In the genomic region with DNA sequence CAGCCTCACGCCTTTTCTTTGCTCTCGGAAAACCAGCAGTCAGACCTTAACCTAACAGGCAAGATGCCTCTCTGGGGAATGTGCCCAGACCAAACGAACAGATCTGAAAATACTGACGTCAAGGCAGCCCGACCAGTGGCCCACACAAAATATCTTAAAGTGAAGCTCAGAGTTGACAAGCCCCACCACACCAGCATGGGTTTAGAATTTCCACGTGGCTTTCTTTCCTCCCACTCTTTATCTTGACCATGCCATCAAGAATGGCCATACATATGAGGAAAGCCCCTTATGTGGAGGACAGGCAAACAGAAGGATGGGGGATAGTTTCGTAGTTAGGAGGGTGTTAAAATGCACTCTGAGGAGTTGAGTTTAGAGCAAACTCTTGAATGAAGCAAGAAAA, we compare ENCODE assay signal across 32 cellular contexts.
"Had no signal": no experiment of that assay in that cellular context is flagged by ENCODE, and none has a peak within 500 bp of the region (broad histone marks: within the 10 kb centered on the region; RNA-seq: fewer than 3 reads in every experiment).

No MANE protein-coding gene starts in this region.

- H3K27ac Mint-ChIP-seq: activated B cell treated with CpG ODN at 0.5 μM for 24 hours; activated CD4-positive, alpha-beta memory T cell treated with anti-CD3 and anti-CD28 coated beads for 36 hours; activated CD8-positive, alpha-beta memory T cell treated with anti-CD3 and anti-CD28 coated beads, Interleukin-2, amount 10 ng/mL, durations not matched to agents 7 days and 5 days; activated CD8-positive, alpha-beta T cell treated with anti-CD3 and anti-CD28 coated beads, Interleukin-2, amount 10 ng/mL, durations not matched to agents 7 days and 5 days; activated naive CD4-positive, alpha-beta T cell treated with anti-CD3 and anti-CD28 coated beads, Interleukin-2, amount 10 ng/mL, durations not matched to agents 7 days and 5 days; activated naive CD4-positive, alpha-beta T cell treated with anti-CD3 and anti-CD28 coated beads, Interleukin-2, amount 50 U/mL, for 72 hours; activated T-helper 1 cell treated with anti-CD3 and anti-CD28 coated beads, Interleukin-12 subunit alpha, Interleukin-12 subunit beta, Interleukin-2, Interleukin-4 antibody, amounts not matched to agents 30 ng/mL and 10 ng/mL and 1 ng/mL, durations not matched to agents 14 hours and 24 hours and 36 hours; activated T-helper 2 cell treated with anti-CD3 and anti-CD28 coated beads, Interferon-gamma antibody, Interleukin-2, Interleukin-4, amounts not matched to agents 10 μg/mL and 5 μg/mL and 100 μg/mL, durations not matched to agents 14 hours and 24 hours and 36 hours; dendritic cell treated with granulocyte-macrophage colony-stimulating factor and Interleukin-4, amounts not matched to agents 40 ng/mL and 50 ng/mL, for 4 days; endodermal cell; T-helper 17 cell; T-helper 2 cell treated with Interferon-gamma antibody and Interleukin-4, amounts not matched to agents 5 μg/mL and 100 μg/mL, for 36 hours had no signal

- FAIRE-seq: bronchial epithelial cell, frontal cortex had no signal

- H3K27me3 ChIP-seq: ascending aorta, brain microvascular endothelial cell had no signal

- H3K4me3 ChIP-seq: ascending aorta, coronary artery, dorsolateral prefrontal cortex had no signal

- H3K4me1 ChIP-seq: ascending aorta had no signal

- DNase-seq: activated B cell treated with CpG ODN at 0.5 μM for 24 hours; activated CD4-positive, alpha-beta memory T cell treated with anti-CD3 and anti-CD28 coated beads for 36 hours; activated CD4-positive, alpha-beta T cell treated with anti-CD3 and anti-CD28 coated beads for 48 hours; activated CD4-positive, alpha-beta T cell treated with anti-CD3 and anti-CD28 coated beads, Interleukin-2, amount 50 U/mL, for 1 hour; activated CD8-positive, alpha-beta memory T cell treated with anti-CD3 and anti-CD28 coated beads, Interleukin-2, amount 10 ng/mL, durations not matched to agents 7 days and 5 days; activated CD8-positive, alpha-beta memory T cell treated with anti-CD3 and anti-CD28 coated beads, Interleukin-2, amount 50 U/mL, for 4 hours; activated CD8-positive, alpha-beta T cell treated with anti-CD3 and anti-CD28 coated beads, Interleukin-2, amount 10 ng/mL, durations not matched to agents 7 days and 5 days; activated effector memory CD4-positive, alpha-beta T cell treated with anti-CD3 and anti-CD28 coated beads, Interleukin-2, amount 50 U/mL, for 16 hours; activated naive CD4-positive, alpha-beta T cell treated with anti-CD3 and anti-CD28 coated beads, Interleukin-2, amount 10 ng/mL, durations not matched to agents 7 days and 5 days; activated T-cell treated with anti-CD3 and anti-CD28 coated beads, Interleukin-2, amount 50 U/mL, for 1 hour; activated T-cell treated with anti-CD3 and anti-CD28 coated beads, Interleukin-2, amount 50 U/mL, for 48 hours; dorsolateral prefrontal cortex; effector memory CD4-positive, alpha-beta T cell; endodermal cell; head of caudate nucleus; T-helper 1 cell; T-helper 17 cell; T1000; WERI-Rb-1 had no signal

- H3K9me3 ChIP-seq: ascending aorta had no signal

- H3K36me3 ChIP-seq: ascending aorta, brain microvascular endothelial cell, WERI-Rb-1 had no signal

- H3K27ac ChIP-seq: ascending aorta, brain microvascular endothelial cell, coronary artery, dorsolateral prefrontal cortex, WERI-Rb-1 had no signal

- H3K4me1 Mint-ChIP-seq: activated B cell treated with CpG ODN at 0.5 μM for 24 hours; activated CD8-positive, alpha-beta memory T cell treated with anti-CD3 and anti-CD28 coated beads, Interleukin-2, amount 10 ng/mL, durations not matched to agents 7 days and 5 days; activated naive CD4-positive, alpha-beta T cell treated with anti-CD3 and anti-CD28 coated beads, Interleukin-2, amount 10 ng/mL, durations not matched to agents 7 days and 5 days; central memory CD8-positive, alpha-beta T cell; T-helper 17 cell had no signal

- H3K36me3 Mint-ChIP-seq: activated CD4-positive, alpha-beta memory T cell treated with anti-CD3 and anti-CD28 coated beads for 36 hours; activated CD8-positive, alpha-beta memory T cell treated with anti-CD3 and anti-CD28 coated beads, Interleukin-2, amount 10 ng/mL, durations not matched to agents 7 days and 5 days; activated naive CD4-positive, alpha-beta T cell treated with anti-CD3 and anti-CD28 coated beads, Interleukin-2, amount 10 ng/mL, durations not matched to agents 7 days and 5 days; activated naive CD4-positive, alpha-beta T cell treated with anti-CD3 and anti-CD28 coated beads, Interleukin-2, amount 50 U/mL, for 72 hours had no signal

- ATAC-seq: activated CD4-positive, CD25-positive, alpha-beta regulatory T cell treated with anti-CD3 and anti-CD28 coated beads, Interleukin-2, amount 50 U/mL, for 24 hours; activated CD8-positive, alpha-beta memory T cell treated with anti-CD3 and anti-CD28 coated beads, Interleukin-2, amount 10 ng/mL, durations not matched to agents 7 days and 5 days; activated CD8-positive, alpha-beta T cell treated with anti-CD3 and anti-CD28 coated beads, Interleukin-2, amount 10 ng/mL, durations not matched to agents 7 days and 5 days; activated naive CD4-positive, alpha-beta T cell treated with anti-CD3 and anti-CD28 coated beads, Interleukin-2, amount 50 U/mL, for 72 hours; esophagus mucosa; T-helper 17 cell had no signal

- H3K9me3 Mint-ChIP-seq: activated B cell treated with CpG ODN at 0.5 μM for 24 hours; activated CD4-positive, alpha-beta memory T cell treated with anti-CD3 and anti-CD28 coated beads for 36 hours; activated naive CD4-positive, alpha-beta T cell treated with anti-CD3 and anti-CD28 coated beads, Interleukin-2, amount 10 ng/mL, durations not matched to agents 7 days and 5 days; activated naive CD4-positive, alpha-beta T cell treated with anti-CD3 and anti-CD28 coated beads, Interleukin-2, amount 50 U/mL, for 72 hours; activated T-helper 1 cell treated with anti-CD3 and anti-CD28 coated beads, Interleukin-12 subunit alpha, Interleukin-12 subunit beta, Interleukin-2, Interleukin-4 antibody, amounts not matched to agents 30 ng/mL and 10 ng/mL and 1 ng/mL, durations not matched to agents 14 hours and 24 hours and 36 hours; activated T-helper 2 cell treated with anti-CD3 and anti-CD28 coated beads, Interferon-gamma antibody, Interleukin-2, Interleukin-4, amounts not matched to agents 10 μg/mL and 5 μg/mL and 100 μg/mL, durations not matched to agents 14 hours and 24 hours and 36 hours; central memory CD8-positive, alpha-beta T cell; dendritic cell treated with granulocyte-macrophage colony-stimulating factor and Interleukin-4, amounts not matched to agents 40 ng/mL and 50 ng/mL, for 4 days; endodermal cell; T-helper 2 cell treated with Interferon-gamma antibody and Interleukin-4, amounts not matched to agents 5 μg/mL and 100 μg/mL, for 36 hours had no signal

- H3K4me3 Mint-ChIP-seq: activated B cell treated with CpG ODN at 0.5 μM for 24 hours; activated CD4-positive, alpha-beta memory T cell treated with anti-CD3 and anti-CD28 coated beads for 36 hours; activated CD8-positive, alpha-beta memory T cell treated with anti-CD3 and anti-CD28 coated beads, Interleukin-2, amount 10 ng/mL, durations not matched to agents 7 days and 5 days; activated CD8-positive, alpha-beta T cell treated with anti-CD3 and anti-CD28 coated beads, Interleukin-2, amount 10 ng/mL, durations not matched to agents 7 days and 5 days; activated naive CD4-positive, alpha-beta T cell treated with anti-CD3 and anti-CD28 coated beads, Interleukin-2, amount 10 ng/mL, durations not matched to agents 7 days and 5 days; activated T-helper 1 cell treated with anti-CD3 and anti-CD28 coated beads, Interleukin-12 subunit alpha, Interleukin-12 subunit beta, Interleukin-2, Interleukin-4 antibody, amounts not matched to agents 30 ng/mL and 10 ng/mL and 1 ng/mL, durations not matched to agents 14 hours and 24 hours and 36 hours; central memory CD8-positive, alpha-beta T cell; dendritic cell treated with granulocyte-macrophage colony-stimulating factor and Interleukin-4, amounts not matched to agents 40 ng/mL and 50 ng/mL, for 4 days; endodermal cell; T-helper 17 cell; T-helper 2 cell treated with Interferon-gamma antibody and Interleukin-4, amounts not matched to agents 5 μg/mL and 100 μg/mL, for 36 hours had no signal

- H3K27me3 Mint-ChIP-seq: activated B cell treated with CpG ODN at 0.5 μM for 24 hours; activated naive CD4-positive, alpha-beta T cell treated with anti-CD3 and anti-CD28 coated beads, Interleukin-2, amount 10 ng/mL, durations not matched to agents 7 days and 5 days; dendritic cell treated with granulocyte-macrophage colony-stimulating factor and Interleukin-4, amounts not matched to agents 40 ng/mL and 50 ng/mL, for 4 days had no signal
